8 cellular contexts compared by ENCODE assay signal in the genomic region with DNA sequence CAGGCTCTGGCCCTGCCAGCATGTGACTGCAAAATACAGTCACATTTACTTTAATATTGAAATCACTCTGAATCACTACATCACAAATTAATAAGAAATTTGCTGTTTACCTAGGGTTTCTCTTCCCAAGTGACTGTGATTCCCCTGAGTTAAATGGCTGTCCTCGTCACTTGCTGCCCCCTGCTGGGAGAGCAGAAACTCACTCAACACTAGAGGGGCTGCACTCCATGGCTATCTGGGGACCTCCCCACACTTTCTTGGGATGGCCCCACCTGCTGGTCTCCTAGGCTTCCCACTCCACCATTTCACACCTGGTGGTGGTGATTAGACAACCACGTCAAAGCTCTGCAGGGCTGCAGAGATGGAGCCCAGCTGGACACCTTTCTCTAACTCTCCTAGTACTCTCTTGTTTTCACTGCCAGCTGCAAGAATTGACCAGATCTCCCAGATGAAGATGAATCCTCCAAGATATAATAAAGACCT.
DNase-seq lines count a peak whose midpoint lies in the region; ATAC-seq, FAIRE-seq and TF ChIP-seq lines count a peak whose summit lies in the region.

No MANE protein-coding gene starts in this region.

- H3K9me3 ChIP-seq in small intestine (ENCODE audit: control insufficient read depth, low read depth) = no peaks in the 10 kb centered on the region

- WGBS in small intestine, 3 donors = 17 to 33% (median 32%) methylated on average over 2 of the region's 2 CpGs

- H3K4me3 ChIP-seq in epithelial cell of esophagus (ENCODE audit: low read length) (no peak overlapping the region), small intestine (ENCODE audit: low read depth in 1 of 2, low read length in 2 of 2) (no peak overlapping the region)

- H3K4me1 ChIP-seq in small intestine (ENCODE audit: control insufficient read depth in 2 of 2, insufficient read depth in 1 of 2, low read depth in 1 of 2, low read length in 1 of 2) = no peaks in the 10 kb centered on the region

- H3K27me3 ChIP-seq in small intestine (ENCODE audit: control insufficient read depth in 2 of 2, insufficient read depth in 2 of 2, low read length in 2 of 2) = no peaks in the 10 kb centered on the region

- H3K27ac ChIP-seq in small intestine (ENCODE audit: low read depth in 1 of 2, low read length in 1 of 2) = no peak overlapping the region

- ATAC-seq in GM18868 (IDR thresholded peaks at IDR 0.05; ENCODE audit: unreplicated experiment) = peak; percentile 72
- no peak for ATAC-seq in HG03571 (IDR thresholded peaks at IDR 0.05; ENCODE audit: unreplicated experiment)
- no peak for ATAC-seq in GM21529 (IDR thresholded peaks at IDR 0.05; ENCODE audit: unreplicated experiment)

- TF ChIP-seq CTCF in AG09319 (IDR thresholded peaks at IDR 0.05; ENCODE audit: low read depth, low read length) (peak; percentile 46), epithelial cell of esophagus (IDR thresholded peaks at IDR 0.05; ENCODE audit: insufficient read depth, low read depth, low read length, missing control alignments) (peak; percentile 72)

- H3K36me3 ChIP-seq in small intestine (ENCODE audit: control insufficient read depth in 2 of 2, insufficient read depth in 2 of 2, low read length in 2 of 2) = no peaks in the 10 kb centered on the region

- DNase-seq in AG09319 (ENCODE audit: extremely low read depth, low read depth) (no peak), NCI-H82 treated with DMSO at 0.1 percent for 48 hours (lab: John Stamatoyannopoulos, UW; ENCODE audit: unreplicated experiment) (peak; percentile 78), epithelial cell of esophagus (ENCODE audit: low read depth) (peak; percentile 77), small intestine (peak; percentile 59)
- peak; percentile 61 to 63 for DNase-seq in activated CD8-positive, alpha-beta memory T cell treated with anti-CD3 and anti-CD28 coated beads for 1 hour (ENCODE audit: extremely low read depth in 1 of 2, low read depth in 1 of 2)

- FAIRE-seq in small intestine (lab: Jason Lieb, UNC) = no peak
